In the genomic region with DNA sequence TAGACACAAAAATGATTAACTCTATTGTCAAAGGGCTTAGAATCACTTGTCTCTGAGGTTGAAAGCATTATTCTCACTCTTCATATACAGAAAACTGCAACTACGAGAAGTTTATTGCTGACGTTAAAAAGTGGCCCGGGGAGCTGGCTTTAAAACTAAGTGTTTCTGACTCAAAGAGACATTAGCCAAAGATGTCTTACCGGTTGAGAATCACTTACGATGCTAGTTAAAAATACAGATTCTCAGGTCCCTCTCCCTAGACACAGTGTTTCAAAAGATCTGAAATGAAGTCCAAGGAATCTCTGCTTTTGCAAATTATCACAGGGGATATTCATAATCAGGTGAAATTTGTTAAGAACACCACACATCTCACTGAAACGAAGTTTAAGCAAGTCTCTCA, we compare ENCODE assay signal across 8 cellular contexts. TPM values are rescaled to one million over a fixed set of nuclear protein-coding genes. Genes with fewer than 3 reads are reported as not detected.
DNase-seq lines count a peak whose midpoint lies in the region; ATAC-seq and TF ChIP-seq lines count a peak whose summit lies in the region.

No MANE protein-coding gene starts in this region.

- peaks cover 3 to 12% (median 7%) of the 10 kb centered on the region in 3 donors for H3K27me3 Mint-ChIP-seq in CD14-positive monocyte (ENCODE audit: low read depth in 3 of 3)
- H3K27me3 Mint-ChIP-seq in natural killer cell treated with Interleukin-12 subunit alpha and Interleukin-12 subunit beta and Interleukin-15 and Interleukin-18, amount 100 ng/mL, for 72 hours: peaks cover 0 to 1% of the 10 kb centered on the region in 2 donors

- peaks cover 22% of the 10 kb centered on the region for H3K4me1 Mint-ChIP-seq in CD14-positive monocyte
- peaks cover 26 to 40% of the 10 kb centered on the region in 2 donors for H3K4me1 Mint-ChIP-seq in natural killer cell treated with Interleukin-12 subunit alpha and Interleukin-12 subunit beta and Interleukin-15 and Interleukin-18, amount 100 ng/mL, for 72 hours (ENCODE audit: low read depth in 2 of 2)

- H3K4me3 Mint-ChIP-seq in CD14-positive monocyte: peak overlapping the region; percentile 98 to 99
- peak overlapping the region; percentile 95 for H3K4me3 Mint-ChIP-seq in natural killer cell treated with Interleukin-12 subunit alpha and Interleukin-12 subunit beta and Interleukin-15 and Interleukin-18, amount 100 ng/mL, for 72 hours

- ATAC-seq in natural killer cell treated with Interleukin-12 subunit alpha and Interleukin-12 subunit beta and Interleukin-15 and Interleukin-18, amount 100 ng/mL, for 72 hours: no peak
- ATAC-seq in GM19452 (IDR thresholded peaks at IDR 0.05; ENCODE audit: unreplicated experiment): no peak
- no peak for ATAC-seq in GM21367 (IDR thresholded peaks at IDR 0.05; ENCODE audit: unreplicated experiment)

- no peak overlapping the region for H3K27ac Mint-ChIP-seq in CD14-positive monocyte
- peak overlapping the region; percentile 68 to 76 for H3K27ac Mint-ChIP-seq in natural killer cell treated with Interleukin-12 subunit alpha and Interleukin-12 subunit beta and Interleukin-15 and Interleukin-18, amount 100 ng/mL, for 72 hours

- DNase-seq in CD14-positive monocyte (ENCODE audit: low spot score): no peak
- DNase-seq in LHCN-M2 (ENCODE audit: low read depth): peak; percentile 2
- peak in 1 of 2 donors; percentile 5 for DNase-seq in cardiac fibroblast (ENCODE audit: low read depth in 2 of 2)
- DNase-seq in natural killer cell treated with Interleukin-12 subunit alpha and Interleukin-12 subunit beta and Interleukin-15 and Interleukin-18, amount 100 ng/mL, for 72 hours (ENCODE audit: low spot score): no peak
- DNase-seq in activated CD4-positive, CD25-positive, alpha-beta regulatory T cell treated with anti-CD3 and anti-CD28 coated beads, Interleukin-2, amount 50 U/mL, for 72 hours: no peak
- no peak for DNase-seq in KG1 (lab: John Stamatoyannopoulos, UW)

- TF ChIP-seq CTCF in CD14-positive monocyte (IDR thresholded peaks at IDR 0.05): no peak
- TF ChIP-seq CTCF in cardiac fibroblast (IDR thresholded peaks at IDR 0.05; ENCODE audit: low read depth, low read length): no peak

- H3K4me3 ChIP-seq in cardiac fibroblast (replicated peaks in 1 of 2; ENCODE audit: low read depth in 2 of 2, low read length in 2 of 2): peak overlapping the region; percentile 90 to 92

- intact Hi-C loops in CD14-positive monocyte (cut with micrococcal nuclease): no loop called here

- peaks cover 2 to 5% of the 10 kb centered on the region in 2 donors for H3K36me3 Mint-ChIP-seq in CD14-positive monocyte
- H3K36me3 Mint-ChIP-seq in natural killer cell treated with Interleukin-12 subunit alpha and Interleukin-12 subunit beta and Interleukin-15 and Interleukin-18, amount 100 ng/mL, for 72 hours: no peaks in the 10 kb centered on the region

- H3K9me3 Mint-ChIP-seq in CD14-positive monocyte: peaks cover 0 to 2% (median 0%) of the 10 kb centered on the region in 7 donors
- H3K9me3 Mint-ChIP-seq in natural killer cell treated with Interleukin-12 subunit alpha and Interleukin-12 subunit beta and Interleukin-15 and Interleukin-18, amount 100 ng/mL, for 72 hours: no peaks in the 10 kb centered on the region

RNA-seq across cellular contexts. Expression of gene GNPDA2, which starts 1.2 kb away (rescaled TPM):
- polyA plus RNA-seq in CD14-positive monocyte: 1 to 10 TPM; 3.6 to 5.7 TPM
- total RNA-seq in LHCN-M2 (2014; rRNA removed): 32.3 and 34.0 TPM in 2 replicates
- 10.1 TPM for polyA plus RNA-seq in LHCN-M2 (2012)
- total RNA-seq in natural killer cell treated with Interleukin-12 subunit alpha and Interleukin-12 subunit beta and Interleukin-15 and Interleukin-18, amount 100 ng/mL, for 72 hours: 10 to 100 TPM; 14.4 to 20.1 TPM

RNA-seq across cellular contexts. Expression of gene GUF1, which starts 46.9 kb away (rescaled TPM):
- 10 to 100 TPM in 1 of 2 donors, 1 to 10 TPM in 1; 6.2 to 11.3 TPM for polyA plus RNA-seq in CD14-positive monocyte
- 17.2 and 21.0 TPM in 2 replicates for total RNA-seq in LHCN-M2 (2014; rRNA removed)
- 6.3 TPM for polyA plus RNA-seq in LHCN-M2 (2012)
- 10 to 100 TPM; 19.0 to 22.6 TPM for total RNA-seq in natural killer cell treated with Interleukin-12 subunit alpha and Interleukin-12 subunit beta and Interleukin-15 and Interleukin-18, amount 100 ng/mL, for 72 hours

Comparison
In these comparisons a context has a peak if more than half of its experiments do, and no peak if none do; other contexts are left out.
1. H3K27ac Mint-ChIP-seq: peak in natural killer cell treated with Interleukin-12 subunit alpha and Interleukin-12 subunit beta and Interleukin-15 and Interleukin-18, amount 100 ng/mL, for 72 hours (2 of 2); none in CD14-positive monocyte (0 of 7).